Comparison of ENCODE assay signal across 29 cellular contexts in genomic region chr10:49007128-49007527, GRCh38.
"Had no signal": no experiment of that assay in that cellular context is flagged by ENCODE, and none has a peak within 500 bp of the region (broad histone marks: within the 10 kb centered on the region; RNA-seq: fewer than 3 reads in every experiment).

No MANE protein-coding gene starts in this region.

- H3K4me3 ChIP-seq: adrenal gland, SJSA1 had no signal

- ATAC-seq: activated CD8-positive, alpha-beta T cell treated with anti-CD3 and anti-CD28 coated beads, Interleukin-2, amount 10 ng/mL, durations not matched to agents 7 days and 5 days; Panc1; SK-N-SH treated with all-trans-retinoic acid at 6 μM for 48 hours had no signal

- H3K27ac ChIP-seq: adrenal gland, SJSA1 had no signal

- H3K4me1 ChIP-seq: SJSA1 had no signal

- H3K9me3 Mint-ChIP-seq: activated naive CD8-positive, alpha-beta T cell treated with anti-CD3 and anti-CD28 coated beads, Interleukin-2, amount 10 ng/mL, durations not matched to agents 7 days and 5 days; T-helper 1 cell treated with Interleukin-12 subunit alpha and Interleukin-12 subunit beta and Interleukin-4 antibody, amounts not matched to agents 30 μg/mL and 1 μg/mL, for 36 hours had no signal

- H3K9me3 ChIP-seq: adrenal gland, SJSA1 had no signal

- H3K4me3 Mint-ChIP-seq: activated CD8-positive, alpha-beta T cell treated with anti-CD3 and anti-CD28 coated beads, Interleukin-2, amount 10 ng/mL, durations not matched to agents 7 days and 5 days; activated naive CD8-positive, alpha-beta T cell treated with anti-CD3 and anti-CD28 coated beads, Interleukin-2, amount 10 ng/mL, durations not matched to agents 7 days and 5 days; T-helper 1 cell treated with Interleukin-12 subunit alpha and Interleukin-12 subunit beta and Interleukin-4 antibody, amounts not matched to agents 30 μg/mL and 1 μg/mL, for 36 hours had no signal

- DNase-seq: activated CD4-positive, alpha-beta T cell treated with anti-CD3 and anti-CD28 coated beads for 48 hours; activated CD4-positive, alpha-beta T cell treated with anti-CD3 and anti-CD28 coated beads, Interleukin-2, amount 50 U/mL, for 4 hours; activated CD4-positive, CD25-positive, alpha-beta regulatory T cell treated with anti-CD3 and anti-CD28 coated beads, Interleukin-2, amount 50 U/mL, for 72 hours; activated CD8-positive, alpha-beta memory T cell treated with anti-CD3 and anti-CD28 coated beads, Interleukin-2, amount 50 U/mL, for 48 hours; activated CD8-positive, alpha-beta T cell treated with anti-CD3 and anti-CD28 coated beads, Interleukin-2, amount 10 ng/mL, durations not matched to agents 7 days and 5 days; activated naive CD4-positive, alpha-beta T cell treated with anti-CD3 and anti-CD28 coated beads, Interleukin-2, amount 50 U/mL, for 16 hours; activated naive CD8-positive, alpha-beta T cell treated with anti-CD3 and anti-CD28 coated beads, Interleukin-2, amount 10 ng/mL, durations not matched to agents 7 days and 5 days; activated T-cell treated with anti-CD3 and anti-CD28 coated beads, Interleukin-2, amount 50 U/mL, for 1 hour; adrenal gland; anterior cingulate cortex; central memory CD4-positive, alpha-beta T cell; Kasumi-1; KBM-7; NCI-H1105 treated with DMSO at 0.1 percent for 48 hours; NCI-H1436 treated with DMSO at 0.1 percent for 48 hours; NCI-H187; NCI-H2081; NCI-H2171; NCI-H2227 treated with DMSO at 0.1 percent for 48 hours; NCI-H526; NCI-H82; OCI-M1; RPMI8226; SHP77; SW 1271 had no signal

- H3K27ac Mint-ChIP-seq: activated CD8-positive, alpha-beta T cell treated with anti-CD3 and anti-CD28 coated beads, Interleukin-2, amount 10 ng/mL, durations not matched to agents 7 days and 5 days; activated naive CD8-positive, alpha-beta T cell treated with anti-CD3 and anti-CD28 coated beads, Interleukin-2, amount 10 ng/mL, durations not matched to agents 7 days and 5 days; T-helper 1 cell treated with Interleukin-12 subunit alpha and Interleukin-12 subunit beta and Interleukin-4 antibody, amounts not matched to agents 30 μg/mL and 1 μg/mL, for 36 hours had no signal

- H3K36me3 Mint-ChIP-seq: activated naive CD8-positive, alpha-beta T cell treated with anti-CD3 and anti-CD28 coated beads, Interleukin-2, amount 10 ng/mL, durations not matched to agents 7 days and 5 days had no signal

- H3K4me1 Mint-ChIP-seq: activated naive CD8-positive, alpha-beta T cell treated with anti-CD3 and anti-CD28 coated beads, Interleukin-2, amount 10 ng/mL, durations not matched to agents 7 days and 5 days had no signal

- H3K27me3 ChIP-seq: adrenal gland, SJSA1 had no signal

- H3K36me3 ChIP-seq: adrenal gland, SJSA1 had no signal
